Comparison of ENCODE assay signal across 22 cellular contexts in the genomic region with DNA sequence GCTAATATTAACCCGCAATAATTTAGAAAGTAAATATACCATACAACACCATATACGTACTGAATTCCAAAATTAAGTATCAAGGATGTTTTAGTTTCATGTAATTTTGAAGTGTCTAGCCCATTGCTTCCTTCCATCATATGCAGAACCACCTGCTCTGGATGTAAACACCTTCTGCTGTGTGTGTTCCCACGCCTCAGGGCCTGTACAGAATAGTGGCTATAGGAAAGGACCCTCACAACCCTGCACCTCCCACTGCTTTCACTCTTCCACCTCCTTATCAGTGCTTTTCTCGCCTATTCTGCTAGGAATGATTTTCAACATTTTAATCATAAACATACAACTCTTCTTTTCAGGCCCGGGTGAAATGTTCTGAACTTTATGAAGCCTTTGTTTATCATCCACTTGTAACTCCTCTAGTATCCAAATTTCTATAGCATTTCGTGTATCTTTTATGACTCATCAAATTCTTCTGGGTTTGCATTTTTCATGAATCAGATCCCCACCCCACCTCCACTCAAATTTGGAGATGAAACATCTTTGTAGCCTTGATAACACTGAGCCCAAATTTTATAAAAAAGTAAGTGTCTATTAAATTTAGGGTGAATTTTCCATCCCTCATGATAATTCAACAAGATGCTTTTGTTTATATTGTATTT.
A peak's percentile ranks its signal among the peaks of the same experiment; 100 is the strongest.
DNase-seq lines count a peak whose midpoint lies in the region; ATAC-seq, FAIRE-seq and TF ChIP-seq lines count a peak whose summit lies in the region.
"Had no signal": no experiment of that assay in that cellular context is flagged by ENCODE, and none has a peak within 500 bp of the region (broad histone marks: within the 10 kb centered on the region; RNA-seq: fewer than 3 reads in every experiment).

No MANE protein-coding gene starts in this region.

- H3K4me3 ChIP-seq in A549 = no peak overlapping the region
- H3K4me3 ChIP-seq in fibroblast of lung (replicated peaks in 1 of 4; ENCODE audit: control extremely low read depth in 1 of 4, insufficient read depth in 1 of 4, low read depth in 3 of 4, low read length in 4 of 4) = no peak overlapping the region
- no peak overlapping the region for H3K4me3 ChIP-seq in lower leg skin (ENCODE audit: low read depth, poor library complexity, severe bottlenecking)
- H3K4me3 ChIP-seq in spleen = no peak overlapping the region
- H3K4me3 ChIP-seq: neural progenitor cell, Peyer's patch, SJSA1 had no signal

- H3K79me2 ChIP-seq in fibroblast of lung (ENCODE audit: control insufficient read depth, insufficient read depth, low read length) = no peaks in the 10 kb centered on the region

- TF ChIP-seq CTCF in A549 (IDR thresholded peaks at IDR 0.05) (no peak), fibroblast of lung (conservative IDR thresholded peaks at IDR 0.05 in 1 of 2, IDR thresholded peaks at IDR 0.05 in 1 of 2; ENCODE audit: low read depth in 1 of 2, low read length in 2 of 2) (no peak), lower leg skin (IDR thresholded peaks at IDR 0.05) (no peak), spleen (IDR thresholded peaks at IDR 0.05 in 8 of 11, conservative IDR thresholded peaks at IDR 0.05 in 3 of 11) (no peak)

- H3K27me3 ChIP-seq in fibroblast of lung (ENCODE audit: control insufficient read depth, insufficient read depth, low read length) (no peaks in the 10 kb centered on the region), spleen (replicated peaks in 1 of 7) (no peaks in the 10 kb centered on the region)
- H3K27me3 ChIP-seq: neural progenitor cell, Peyer's patch, SJSA1 had no signal

- H3K4me1 ChIP-seq in A549 (no peaks in the 10 kb centered on the region), fibroblast of lung (ENCODE audit: control insufficient read depth, extremely low read depth, insufficient read depth, low read length) (no peaks in the 10 kb centered on the region), spleen (no peaks in the 10 kb centered on the region)
- H3K4me1 ChIP-seq: neural progenitor cell, Peyer's patch had no signal

- H2AFZ ChIP-seq in fibroblast of lung (ENCODE audit: low read length) = no peak overlapping the region
- H2AFZ ChIP-seq: neural progenitor cell had no signal

- TF ChIP-seq RAD21 in A549 (conservative IDR thresholded peaks at IDR 0.05 in 1 of 2, IDR thresholded peaks at IDR 0.05 in 1 of 2) = no peak

- POLR2A ChIA-PET in A549 (lab: Yijun Ruan, JAX) = no interaction called here

- H3K9me3 ChIP-seq in A549 (no peaks in the 10 kb centered on the region), fibroblast of lung (ENCODE audit: control insufficient read depth, insufficient read depth, low read depth, low read length) (no peaks in the 10 kb centered on the region), spleen (no peaks in the 10 kb centered on the region)
- H3K9me3 ChIP-seq: SJSA1 had no signal

- intact Hi-C loops in lower leg skin (cut with DNase I; ENCODE audit: low total_unique reads) (no loop called here), spleen (cut with DNase I; ENCODE audit: low total_unique reads) (no loop called here)

- no peak for TF ChIP-seq POLR2A in A549 (IDR thresholded peaks at IDR 0.05; ENCODE audit: low read length)
- TF ChIP-seq POLR2A in lower leg skin (IDR thresholded peaks at IDR 0.05) = no peak
- TF ChIP-seq POLR2A in spleen (IDR thresholded peaks at IDR 0.05) = no peak

- no peak for DNase-seq in A549 (ENCODE audit: low read depth in 1 of 2, low spot score in 1 of 2)
- peak; percentile 13 for DNase-seq in GM03348 (ENCODE audit: low spot score)
- DNase-seq in NCI-H2171 (lab: John Stamatoyannopoulos, UW) = peak; percentile 35
- peak; percentile 3 to 21 for DNase-seq in fibroblast of lung (ENCODE audit: low read depth in 2 of 2)
- no peak for DNase-seq in lower leg skin (ENCODE audit: low spot score in 2 of 2)
- DNase-seq in spleen = no peak
- no peak for DNase-seq in D341Med (ENCODE audit: low spot score)
- DNase-seq in 8988T = no peak
- DNase-seq: activated CD4-positive, alpha-beta T cell treated with anti-CD3 and anti-CD28 coated beads, Interleukin-2, amount 10 ng/mL, durations not matched to agents 7 days and 5 days; activated CD8-positive, alpha-beta memory T cell treated with anti-CD3 and anti-CD28 coated beads, Interleukin-2, amount 50 U/mL, for 4 hours; CD4-positive, alpha-beta memory T cell; DMS79; effector CD8-positive, alpha-beta T cell; Karpas-422; kidney glomerular epithelial cell; mammary epithelial cell; NCI-H1092 treated with DMSO at 0.1 percent for 48 hours; NK-92 treated with Interleukin-12 subunit alpha and Interleukin-12 subunit beta, amount 100 ng/mL, for 24 hours; Peyer's patch had no signal

- no peaks in the 10 kb centered on the region for H3K36me3 ChIP-seq in fibroblast of lung (ENCODE audit: control insufficient read depth, insufficient read depth, low read length)
- H3K36me3 ChIP-seq in spleen = no peaks in the 10 kb centered on the region
- H3K36me3 ChIP-seq: neural progenitor cell, Peyer's patch, SJSA1 had no signal

- ATAC-seq in A549 = no peak

- WGBS in A549 (ENCODE audit: missing lambda C conversion rate) = 30% methylated on average over 6 of the region's 6 CpGs
- 76 to 79% methylated on average over 6 of the region's 6 CpGs for WGBS in lower leg skin, 2 donors
- WGBS in spleen, 5 donors = 73 to 81% (median 79%) methylated on average over 6 of the region's 6 CpGs

- no peaks in the 10 kb centered on the region for H4K20me1 ChIP-seq in fibroblast of lung (ENCODE audit: control insufficient read depth, extremely low read depth, insufficient read depth, low read length)

- no peak for FAIRE-seq in A549 (lab: Jason Lieb, UNC)

- H3K4me2 ChIP-seq in A549 (peak overlapping the region; percentile 23; the same call in 1 of the 3 replicates), fibroblast of lung (ENCODE audit: extremely low read depth, insufficient read depth, low read length) (no peak overlapping the region)
- H3K4me2 ChIP-seq: neural progenitor cell had no signal

- CTCF ChIA-PET in A549 (lab: Yijun Ruan, JAX) = no interaction called here

- H3K27ac ChIP-seq in A549 = no peak overlapping the region
- H3K27ac ChIP-seq in fibroblast of lung (ENCODE audit: insufficient read depth, low read length) = no peak overlapping the region
- H3K27ac ChIP-seq in spleen = no peak overlapping the region
- H3K27ac ChIP-seq: neural progenitor cell, Peyer's patch, SJSA1, VCaP had no signal

- TF ChIP-seq EP300 in A549 (IDR thresholded peaks at IDR 0.05) = no peak

- H3K9ac ChIP-seq in fibroblast of lung (ENCODE audit: insufficient read depth, low read length) = no peak overlapping the region
- H3K9ac ChIP-seq: neural progenitor cell had no signal

TF ChIP-seq in A549, 52 proteins besides CTCF, POLR2A, EP300 and RAD21:
- TF ChIP-seq RNF2 (IDR thresholded peaks at IDR 0.05; ENCODE audit: borderline replicate concordance, low read depth) (no peak), HOXA7 (CRISPR knock-in tag; IDR thresholded peaks at IDR 0.05) (no peak), NPAS2 (CRISPR knock-in tag; IDR thresholded peaks at IDR 0.05; ENCODE audit: borderline replicate concordance) (no peak), FOXS1 (CRISPR knock-in tag; IDR thresholded peaks at IDR 0.05) (no peak), PHF8 (IDR thresholded peaks at IDR 0.05; ENCODE audit: borderline replicate concordance, low read depth) (no peak), CBX8 (IDR thresholded peaks at IDR 0.05) (no peak), HEYL (CRISPR knock-in tag; IDR thresholded peaks at IDR 0.05) (no peak)
- TF ChIP-seq, protein P1, sequence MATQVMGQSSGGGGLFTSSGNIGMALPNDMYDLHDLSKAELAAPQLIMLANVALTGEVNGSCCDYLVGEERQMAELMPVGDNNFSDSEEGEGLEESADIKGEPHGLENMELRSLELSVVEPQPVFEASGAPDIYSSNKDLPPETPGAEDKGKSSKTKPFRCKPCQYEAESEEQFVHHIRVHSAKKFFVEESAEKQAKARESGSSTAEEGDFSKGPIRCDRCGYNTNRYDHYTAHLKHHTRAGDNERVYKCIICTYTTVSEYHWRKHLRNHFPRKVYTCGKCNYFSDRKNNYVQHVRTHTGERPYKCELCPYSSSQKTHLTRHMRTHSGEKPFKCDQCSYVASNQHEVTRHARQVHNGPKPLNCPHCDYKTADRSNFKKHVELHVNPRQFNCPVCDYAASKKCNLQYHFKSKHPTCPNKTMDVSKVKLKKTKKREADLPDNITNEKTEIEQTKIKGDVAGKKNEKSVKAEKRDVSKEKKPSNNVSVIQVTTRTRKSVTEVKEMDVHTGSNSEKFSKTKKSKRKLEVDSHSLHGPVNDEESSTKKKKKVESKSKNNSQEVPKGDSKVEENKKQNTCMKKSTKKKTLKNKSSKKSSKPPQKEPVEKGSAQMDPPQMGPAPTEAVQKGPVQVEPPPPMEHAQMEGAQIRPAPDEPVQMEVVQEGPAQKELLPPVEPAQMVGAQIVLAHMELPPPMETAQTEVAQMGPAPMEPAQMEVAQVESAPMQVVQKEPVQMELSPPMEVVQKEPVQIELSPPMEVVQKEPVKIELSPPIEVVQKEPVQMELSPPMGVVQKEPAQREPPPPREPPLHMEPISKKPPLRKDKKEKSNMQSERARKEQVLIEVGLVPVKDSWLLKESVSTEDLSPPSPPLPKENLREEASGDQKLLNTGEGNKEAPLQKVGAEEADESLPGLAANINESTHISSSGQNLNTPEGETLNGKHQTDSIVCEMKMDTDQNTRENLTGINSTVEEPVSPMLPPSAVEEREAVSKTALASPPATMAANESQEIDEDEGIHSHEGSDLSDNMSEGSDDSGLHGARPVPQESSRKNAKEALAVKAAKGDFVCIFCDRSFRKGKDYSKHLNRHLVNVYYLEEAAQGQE (IDR thresholded peaks at IDR 0.05) = no peak

Comparison
In these comparisons a context has a peak if more than half of its experiments do, and no peak if none do; other contexts are left out.
1. DNase-seq: peak in GM03348 (single experiment), NCI-H2171 (single experiment) and fibroblast of lung (2 of 2); none in A549 (0 of 2), lower leg skin (0 of 2), spleen (single experiment), D341Med (single experiment) and 8988T (single experiment).